ENCODE assay signal across 14 cellular contexts in genomic region chr1:240906477-240906876, GRCh38.
DNase-seq lines count a peak whose midpoint lies in the region.
"Had no signal": no experiment of that assay in that cellular context is flagged by ENCODE, and none has a peak within 500 bp of the region (broad histone marks: within the 10 kb centered on the region; RNA-seq: fewer than 3 reads in every experiment).

No MANE protein-coding gene starts in this region.

- no peaks in the 10 kb centered on the region for H3K4me1 Mint-ChIP-seq in activated CD4-positive, alpha-beta memory T cell treated with anti-CD3 and anti-CD28 coated beads, Interleukin-2, amount 10 ng/mL, durations not matched to agents 7 days and 5 days
- H3K4me1 Mint-ChIP-seq: stimulated activated naive B cell treated with anti-CD40 and anti-IgM and Interleukin-4, amounts not matched to agents 10 μg/mL and 1 μg/mL and 100 μg/mL, for 72 hours had no signal

- no peak overlapping the region for H3K4me3 Mint-ChIP-seq in activated CD4-positive, alpha-beta memory T cell treated with anti-CD3 and anti-CD28 coated beads, Interleukin-2, amount 10 ng/mL, durations not matched to agents 7 days and 5 days
- H3K4me3 Mint-ChIP-seq: CD4-positive, alpha-beta T cell; stimulated activated naive B cell treated with anti-CD40 and anti-IgM and Interleukin-4, amounts not matched to agents 10 μg/mL and 1 μg/mL and 100 μg/mL, for 72 hours had no signal

- POLR2A ChIA-PET in activated CD4-positive, alpha-beta memory T cell treated with anti-CD3 and anti-CD28 coated beads, Interleukin-2, amount 10 ng/mL, durations not matched to agents 7 days and 5 days (lab: Charles Lee): interaction anchor here (0.6 kb wide), 1 partner anchor 1234 kb away, joined by 3 read pairs; no protein-coding TSS in a partner anchor

- no peaks in the 10 kb centered on the region for H3K27me3 Mint-ChIP-seq in activated CD4-positive, alpha-beta memory T cell treated with anti-CD3 and anti-CD28 coated beads, Interleukin-2, amount 10 ng/mL, durations not matched to agents 7 days and 5 days
- H3K27me3 Mint-ChIP-seq: CD4-positive, alpha-beta T cell; stimulated activated naive B cell treated with anti-CD40 and anti-IgM and Interleukin-4, amounts not matched to agents 10 μg/mL and 1 μg/mL and 100 μg/mL, for 72 hours had no signal

- DNase-seq in NCI-H1436 (lab: John Stamatoyannopoulos, UW) (peak; percentile 22), NCI-H1436 treated with DMSO at 0.1 percent for 48 hours (lab: John Stamatoyannopoulos, UW) (no peak), NCI-H1694 (lab: John Stamatoyannopoulos, UW) (peak; percentile 48), astrocyte of the hippocampus (ENCODE audit: low read depth, low spot score) (peak; percentile 43), myocyte (ENCODE audit: low read depth) (peak; percentile 43), NCI-H187 (lab: John Stamatoyannopoulos, UW) (no peak), CD1c-positive myeloid dendritic cell (ENCODE audit: extremely low spot score) (no peak)
- DNase-seq in activated CD4-positive, alpha-beta memory T cell treated with anti-CD3 and anti-CD28 coated beads, Interleukin-2, amount 10 ng/mL, durations not matched to agents 7 days and 5 days: no peak
- DNase-seq: activated naive CD4-positive, alpha-beta T cell treated with Interleukin-2 at 50 U/mL for 16 hours; CD4-positive, alpha-beta T cell; left lung; NCI-H1092; pancreas; stimulated activated naive B cell treated with anti-CD40 and anti-IgM and Interleukin-4, amounts not matched to agents 10 μg/mL and 1 μg/mL and 100 μg/mL, for 72 hours had no signal

- no peak overlapping the region for H3K27ac Mint-ChIP-seq in activated CD4-positive, alpha-beta memory T cell treated with anti-CD3 and anti-CD28 coated beads, Interleukin-2, amount 10 ng/mL, durations not matched to agents 7 days and 5 days
- H3K27ac Mint-ChIP-seq: CD4-positive, alpha-beta T cell; stimulated activated naive B cell treated with anti-CD40 and anti-IgM and Interleukin-4, amounts not matched to agents 10 μg/mL and 1 μg/mL and 100 μg/mL, for 72 hours had no signal

- H3K9me3 Mint-ChIP-seq in activated CD4-positive, alpha-beta memory T cell treated with anti-CD3 and anti-CD28 coated beads, Interleukin-2, amount 10 ng/mL, durations not matched to agents 7 days and 5 days: peaks cover 4% of the 10 kb centered on the region

- H3K36me3 Mint-ChIP-seq in activated CD4-positive, alpha-beta memory T cell treated with anti-CD3 and anti-CD28 coated beads, Interleukin-2, amount 10 ng/mL, durations not matched to agents 7 days and 5 days (ENCODE audit: low read depth): no peaks in the 10 kb centered on the region
- H3K36me3 Mint-ChIP-seq: stimulated activated naive B cell treated with anti-CD40 and anti-IgM and Interleukin-4, amounts not matched to agents 10 μg/mL and 1 μg/mL and 100 μg/mL, for 72 hours had no signal

- CTCF ChIA-PET in activated CD4-positive, alpha-beta memory T cell treated with anti-CD3 and anti-CD28 coated beads, Interleukin-2, amount 10 ng/mL, durations not matched to agents 7 days and 5 days (lab: Charles Lee): no interaction called here

Comparison
In these comparisons a context has a peak if more than half of its experiments do, and no peak if none do; other contexts are left out.
1. DNase-seq: peak in NCI-H1436 (single experiment), NCI-H1694 (single experiment), astrocyte of the hippocampus (single experiment) and myocyte (single experiment); none in NCI-H1436 treated with DMSO at 0.1 percent for 48 hours (single experiment), NCI-H187 (0 of 2), CD1c-positive myeloid dendritic cell (single experiment) and activated CD4-positive, alpha-beta memory T cell treated with anti-CD3 and anti-CD28 coated beads, Interleukin-2, amount 10 ng/mL, durations not matched to agents 7 days and 5 days (single experiment).